In the genomic region with DNA sequence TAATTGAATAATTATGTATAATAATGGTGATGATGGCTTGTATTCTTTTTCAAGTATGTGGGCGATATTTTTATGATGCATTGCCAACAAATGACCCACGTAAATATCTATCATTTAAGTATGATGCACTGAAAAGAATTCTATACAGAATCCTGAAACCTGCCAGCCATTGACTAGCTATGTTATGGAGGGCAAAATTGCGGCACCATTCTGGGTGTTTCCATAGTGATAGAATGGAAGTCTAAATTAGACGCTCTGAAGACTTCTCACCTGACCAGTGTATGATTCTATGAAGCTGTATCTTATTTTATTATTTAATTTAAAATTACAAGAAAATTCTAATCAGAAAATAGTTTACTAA, we compare ENCODE assay signal across 8 cellular contexts. TPM values are rescaled to one million over a fixed set of nuclear protein-coding genes. Genes with fewer than 3 reads are reported as not detected.
DNase-seq lines count a peak whose midpoint lies in the region; ATAC-seq, FAIRE-seq and TF ChIP-seq lines count a peak whose summit lies in the region.

No MANE protein-coding gene starts in this region.

- H3K9ac ChIP-seq in colonic mucosa (ENCODE audit: low read depth in 2 of 2, low read length in 2 of 2) = no peak overlapping the region

- TF ChIP-seq CTCF in GM12864 (IDR thresholded peaks at IDR 0.05; ENCODE audit: low read depth, low read length, missing control alignments) (no peak), colonic mucosa (IDR thresholded peaks at IDR 0.05) (no peak), osteoblast (IDR thresholded peaks at IDR 0.05; ENCODE audit: extremely low read depth, low read depth, low read length) (no peak)

- H3K9me3 ChIP-seq in colonic mucosa = no peaks in the 10 kb centered on the region
- no peaks in the 10 kb centered on the region for H3K9me3 ChIP-seq in osteoblast (ENCODE audit: low read depth, low read length)
- no peaks in the 10 kb centered on the region for H3K9me3 ChIP-seq in small intestine (ENCODE audit: control insufficient read depth, low read depth)

- H3K27ac ChIP-seq in colonic mucosa (peak overlapping the region; percentile 89), osteoblast (ENCODE audit: low read depth, low read length) (no peak overlapping the region), small intestine (ENCODE audit: low read depth in 1 of 2, low read length in 1 of 2) (no peak overlapping the region)

- H3K4me2 ChIP-seq in osteoblast (ENCODE audit: insufficient read depth, low read length) = peak overlapping the region; percentile 76

- H3K4me3 ChIP-seq in GM12864 (ENCODE audit: low read depth, low read length) = peak overlapping the region; percentile 81; the same call in 1 of the 2 replicates
- H3K4me3 ChIP-seq in colonic mucosa = peak overlapping the region; percentile 59
- peak overlapping the region; percentile 93 for H3K4me3 ChIP-seq in osteoblast (ENCODE audit: insufficient read depth, low read length)
- peak overlapping the region in 1 of 2 donors; percentile 82 for H3K4me3 ChIP-seq in small intestine (ENCODE audit: low read depth in 1 of 2, low read length in 2 of 2)

- H2AFZ ChIP-seq in osteoblast (ENCODE audit: low read length) = peak overlapping the region; percentile 76

- TF ChIP-seq POLR2A in GM12891 (IDR thresholded peaks at IDR 0.05; ENCODE audit: low read depth, low read length) = no peak

- no peak for FAIRE-seq in GM12891 (lab: Jason Lieb, UNC)
- FAIRE-seq in small intestine (lab: Jason Lieb, UNC) = no peak

- H3K27me3 ChIP-seq in colonic mucosa = no peaks in the 10 kb centered on the region
- no peaks in the 10 kb centered on the region for H3K27me3 ChIP-seq in osteoblast (ENCODE audit: insufficient read depth, low read length)
- no peaks in the 10 kb centered on the region for H3K27me3 ChIP-seq in small intestine (ENCODE audit: control insufficient read depth in 2 of 2, insufficient read depth in 2 of 2, low read length in 2 of 2)

- no peak for ATAC-seq in GM18517 (IDR thresholded peaks at IDR 0.05; ENCODE audit: unreplicated experiment)

- H3K36me3 ChIP-seq in colonic mucosa (no peaks in the 10 kb centered on the region), osteoblast (ENCODE audit: insufficient read depth, low read length) (peaks cover 3% of the 10 kb centered on the region), small intestine (ENCODE audit: control insufficient read depth in 2 of 2, insufficient read depth in 2 of 2, low read length in 2 of 2) (no peaks in the 10 kb centered on the region)

- H4K20me1 ChIP-seq in osteoblast (ENCODE audit: insufficient read depth, low read length) = no peaks in the 10 kb centered on the region

- intact Hi-C loops in colonic mucosa (cut with DNase I) = loop anchor here (10.0 kb wide), 2 partner anchors 149 to 369 kb away; no protein-coding TSS in a partner anchor

- H3K79me2 ChIP-seq in osteoblast (ENCODE audit: insufficient read depth, low read length) = peaks cover 39% of the 10 kb centered on the region

- 29 to 45% (median 30%) methylated on average over 4 of the region's 4 CpGs for WGBS in small intestine, 3 donors

- H3K4me1 ChIP-seq in colonic mucosa (no peaks in the 10 kb centered on the region), osteoblast (ENCODE audit: insufficient read depth, low read length) (peaks cover 7% of the 10 kb centered on the region), small intestine (ENCODE audit: control insufficient read depth in 2 of 2, insufficient read depth in 1 of 2, low read depth in 1 of 2, low read length in 1 of 2) (peaks cover 2 to 3% of the 10 kb centered on the region in 2 donors)

- DNase-seq in GM12864 (ENCODE audit: low read depth) (no peak), NCI-H2227 (lab: John Stamatoyannopoulos, UW; ENCODE audit: unreplicated experiment) (peak; percentile 36), colonic mucosa (no peak), osteoblast (ENCODE audit: insufficient read length, low spot score, missing footprints) (peak; percentile 3), glomerular visceral epithelial cell (ENCODE audit: extremely low spot score) (no peak), GM12891 (ENCODE audit: insufficient read length, low spot score) (no peak), small intestine (no peak)

TF ChIP-seq in GM12891, 5 proteins besides CTCF, POLR2A, EP300 and RAD21:
- TF ChIP-seq TAF1 (IDR thresholded peaks at IDR 0.05; ENCODE audit: low read depth, low read length) (no peak), PAX5 (IDR thresholded peaks at IDR 0.05; ENCODE audit: insufficient read depth, low read length, severe bottlenecking) (no peak), POLR2AphosphoS5 (IDR thresholded peaks at IDR 0.05; ENCODE audit: low read depth, low read length) (no peak), POU2F2 (IDR thresholded peaks at IDR 0.05; ENCODE audit: low read depth, low read length) (no peak), SPI1 (IDR thresholded peaks at IDR 0.05; ENCODE audit: low read depth, low read length) (no peak)

RNA-seq across cellular contexts. Expression of gene CENPC, which starts 0.7 kb away (rescaled TPM):
- total RNA-seq in colonic mucosa = 10 to 100 TPM; 12.7 to 17.0 TPM
- 19.9 and 23.3 TPM in 2 replicates for total RNA-seq in osteoblast
- 10.2 TPM for polyA plus RNA-seq in GM12891 (2012; ENCODE audit: low read depth, missing spikeins)
- polyA plus RNA-seq in small intestine = 1 to 10 TPM; 4.0 to 5.1 (median 4.9) TPM

RNA-seq across cellular contexts. Expression of gene STAP1, which starts 12.6 kb away (rescaled TPM):
- under 1 TPM; 0.37 to 0.52 TPM for total RNA-seq in colonic mucosa
- not detected in 2 replicates for total RNA-seq in osteoblast
- 35.8 TPM for polyA plus RNA-seq in GM12891 (2012; ENCODE audit: low read depth, missing spikeins)
- 1 to 10 TPM in 1 of 3 donors, under 1 TPM in 2; 0.45 to 2.7 (median 0.88) TPM for polyA plus RNA-seq in small intestine

Comparison
In these comparisons a context has a peak if more than half of its experiments do, and no peak if none do; other contexts are left out.
1. DNase-seq: peak in NCI-H2227 (single experiment) and osteoblast (single experiment); none in GM12864 (single experiment), colonic mucosa (single experiment), glomerular visceral epithelial cell (single experiment), GM12891 (single experiment) and small intestine (single experiment).